ENCODE assay signal across 24 cellular contexts in the genomic region with DNA sequence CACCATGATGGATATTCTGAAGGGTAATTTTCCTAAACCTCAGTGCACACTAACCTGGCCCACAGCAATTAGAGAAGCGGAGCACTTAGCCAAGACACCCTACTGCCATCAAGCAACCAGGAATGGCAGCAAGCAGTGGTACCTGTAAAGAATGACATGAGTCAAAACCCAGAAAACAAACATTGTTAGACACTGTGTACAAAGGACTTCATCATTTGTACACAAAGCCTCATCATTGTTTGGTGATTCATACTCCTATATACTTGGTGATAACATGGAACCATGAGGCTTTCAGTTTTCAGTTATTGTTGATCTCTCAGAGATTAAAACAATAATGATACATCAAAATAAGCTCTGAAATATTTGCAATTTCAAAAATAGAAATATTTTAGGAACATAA.
"Had no signal": no experiment of that assay in that cellular context is flagged by ENCODE, and none has a peak within 500 bp of the region (broad histone marks: within the 10 kb centered on the region; RNA-seq: fewer than 3 reads in every experiment).

No MANE protein-coding gene starts in this region.

- H3K9me3 ChIP-seq: esophagus squamous epithelium, heart right ventricle, right lobe of liver, thoracic aorta, tibial nerve, upper lobe of left lung had no signal

- H3K4me1 ChIP-seq: esophagus squamous epithelium, neural progenitor cell, parathyroid adenoma, right lobe of liver, tibial nerve, upper lobe of left lung had no signal

- H3K4me2 ChIP-seq: neural progenitor cell had no signal

- H3K36me3 ChIP-seq: esophagus squamous epithelium, neural progenitor cell, right lobe of liver, thoracic aorta, tibial nerve, upper lobe of left lung had no signal

- H3K27me3 ChIP-seq: esophagus squamous epithelium, heart right ventricle, neural progenitor cell, right lobe of liver, tibial nerve, upper lobe of left lung had no signal

- H3K9ac ChIP-seq: neural progenitor cell, parathyroid adenoma had no signal

- H3K27ac ChIP-seq: esophagus squamous epithelium, heart right ventricle, neural progenitor cell, parathyroid adenoma, right lobe of liver, thoracic aorta, tibial nerve, upper lobe of left lung had no signal

- H3K4me3 ChIP-seq: esophagus squamous epithelium, heart right ventricle, lung, neural progenitor cell, right lobe of liver, thoracic aorta, tibial nerve, upper lobe of left lung had no signal

- H2AFZ ChIP-seq: neural progenitor cell, parathyroid adenoma had no signal

- ATAC-seq: heart right ventricle; left lobe of liver; natural killer cell treated with Interleukin-12 subunit alpha and Interleukin-12 subunit beta and Interleukin-15 and Interleukin-18, amount 100 ng/mL, for 72 hours; stimulated activated naive B cell treated with anti-CD40 and anti-IgM and Interleukin-4, amounts not matched to agents 10 μg/mL and 1 μg/mL and 100 μg/mL, for 72 hours had no signal

- DNase-seq: effector CD8-positive, alpha-beta T cell; endodermal cell; erythroblast; esophagus squamous epithelium; foreskin melanocyte; glutamatergic neuron; heart right ventricle; hippocampal formation; immature natural killer cell; islet precursor cell; naive B cell; right lobe of liver; small intestine; stimulated activated CD4-positive, alpha-beta T cell treated with anti-CD3 and anti-CD28 coated beads, Interleukin-15, amount 100 ng/mL, for 24 hours; stimulated activated CD4-positive, alpha-beta T cell treated with anti-CD3 and anti-CD28 coated beads, Interleukin-2, amount 100 ng/mL, for 48 hours; stimulated activated naive B cell treated with anti-CD40 and anti-IgM and Interleukin-4, amounts not matched to agents 10 μg/mL and 1 μg/mL and 100 μg/mL, for 72 hours; upper lobe of left lung had no signal
